ENCODE assay signal across 8 cellular contexts in genomic region chr2:207473203-207473865, GRCh38. TPM values are rescaled to one million over a fixed set of nuclear protein-coding genes. Genes with fewer than 3 reads are reported as not detected.
DNase-seq lines count a peak whose midpoint lies in the region; ATAC-seq and TF ChIP-seq lines count a peak whose summit lies in the region.

No MANE protein-coding gene starts in this region.

- H3K27me3 ChIP-seq in BJ (ENCODE audit: control insufficient read depth, insufficient read depth, low read length) (no peaks in the 10 kb centered on the region), smooth muscle cell (ENCODE audit: low read depth) (no peaks in the 10 kb centered on the region)

- H3K9me3 ChIP-seq in smooth muscle cell (replicated peaks; ENCODE audit: low read depth), result no peaks in the 10 kb centered on the region

- peaks cover 15% of the 10 kb centered on the region for H3K4me1 ChIP-seq in smooth muscle cell (ENCODE audit: low read depth)

- DNase-seq in BJ (ENCODE audit: low read depth) (peak; percentile 42), M059J (ENCODE audit: low read depth) (peak; percentile 79), RWPE1 (ENCODE audit: low spot score) (peak; percentile 49), MCF 10A (ENCODE audit: unreplicated experiment) (peak; percentile 77), inferior parietal cortex (ENCODE audit: extremely low spot score) (peak; percentile 85), smooth muscle cell (lab: John Stamatoyannopoulos, UW; ENCODE audit: unreplicated experiment) (no peak)

- H3K36me3 Mint-ChIP-seq in MCF 10A (ENCODE audit: insufficient read depth, unreplicated experiment), result no peaks in the 10 kb centered on the region

- POLR2A ChIA-PET in BJ (lab: Charles Lee), result interaction anchor here (0.7 to 1.4 kb wide), 2 partner anchors 307 to 330 kb away, joined by 6 to 8 read pairs; partner anchors contain the start of gene KLF7
- POLR2A ChIA-PET in RWPE1 (lab: Yijun Ruan, JAX; ENCODE audit: low non-redundant PET), result no interaction called here
- POLR2A ChIA-PET in MCF 10A (lab: Yijun Ruan, JAX), result interaction anchor here (0.7 to 2.2 kb wide), 16 partner anchors 29 to 499 kb away, joined by 3 to 8 read pairs (median 4); partner anchors contain the start of gene KLF7

- peaks cover 8% of the 10 kb centered on the region for H3K4me1 Mint-ChIP-seq in MCF 10A (ENCODE audit: insufficient read depth, unreplicated experiment)

- ATAC-seq in GM18909 (IDR thresholded peaks at IDR 0.05; ENCODE audit: poor library complexity, unreplicated experiment), result peak; percentile 61
- no peak for ATAC-seq in HG03175 (IDR thresholded peaks at IDR 0.05; ENCODE audit: unreplicated experiment)

- CTCF ChIA-PET in BJ (lab: Yijun Ruan, JAX), result interaction anchor here (0.6 to 4.1 kb wide), 34 partner anchors 14 to 778 kb away, joined by 3 to 84 read pairs (median 4); partner anchors contain the start of genes CREB1 and KLF7
- CTCF ChIA-PET in RWPE1 (lab: Yijun Ruan, JAX), result interaction anchor here (0.6 to 1.4 kb wide), 13 partner anchors 11 to 658 kb away, joined by 3 to 6 read pairs (median 4); no protein-coding TSS in a partner anchor
- CTCF ChIA-PET in MCF 10A (lab: Yijun Ruan, JAX), result interaction anchor here (0.6 to 6.9 kb wide), 58 partner anchors 9 to 1320 kb away, joined by 3 to 134 read pairs (median 4); partner anchors contain the start of gene KLF7

- TF ChIP-seq CTCF in BJ (IDR thresholded peaks at IDR 0.05; ENCODE audit: insufficient read depth, low read depth, low read length) (peak; percentile 82), RWPE1 (conservative IDR thresholded peaks at IDR 0.05; ENCODE audit: low read depth) (peak; percentile 85), MCF 10A (IDR thresholded peaks at IDR 0.05; ENCODE audit: unreplicated experiment) (peak; percentile 71), smooth muscle cell (IDR thresholded peaks at IDR 0.05; ENCODE audit: borderline replicate concordance, insufficient read depth, poor library complexity, severe bottlenecking) (peak; percentile 63)

- no peaks in the 10 kb centered on the region for H4K20me1 ChIP-seq in smooth muscle cell (ENCODE audit: low read depth)

- H3K4me2 ChIP-seq in smooth muscle cell, result peak overlapping the region; percentile 88

- WGBS in smooth muscle cell (ENCODE audit: low lambda C conversion rate), result 24% methylated on average over 7 of the region's 7 CpGs

- no peaks in the 10 kb centered on the region for H3K27me3 Mint-ChIP-seq in MCF 10A (ENCODE audit: insufficient read depth, unreplicated experiment)

- H3K27ac ChIP-seq in RWPE1, result no peak overlapping the region
- peak overlapping the region; percentile 53 for H3K27ac ChIP-seq in smooth muscle cell (ENCODE audit: low read depth)

- H3K9ac ChIP-seq in smooth muscle cell (ENCODE audit: low read depth), result peak overlapping the region; percentile 58

- H3K36me3 ChIP-seq in BJ (ENCODE audit: control insufficient read depth, insufficient read depth, low read length) (no peaks in the 10 kb centered on the region), smooth muscle cell (ENCODE audit: low read depth) (no peaks in the 10 kb centered on the region)

- no peak overlapping the region for H3K4me3 ChIP-seq in BJ (ENCODE audit: low read depth, low read length)
- H3K4me3 ChIP-seq in smooth muscle cell, result peak overlapping the region; percentile 40

- no peak overlapping the region for H3K4me3 Mint-ChIP-seq in MCF 10A (ENCODE audit: unreplicated experiment)

- no TSS peak for BruUV-seq in MCF 10A (replicated peaks; lab: Mats Ljungman, UMichigan)

- intact Hi-C loops in MCF 10A (cut with micrococcal nuclease), result loop anchor here (1.0 to 2.0 kb wide), 9 partner anchors 78 to 673 kb away; no protein-coding TSS in a partner anchor

- H3K27ac Mint-ChIP-seq in MCF 10A (ENCODE audit: low read depth, unreplicated experiment), result peak overlapping the region; percentile 39

- no peaks in the 10 kb centered on the region for H3K79me2 ChIP-seq in smooth muscle cell (ENCODE audit: low read depth)

- no peaks in the 10 kb centered on the region for H3K9me3 Mint-ChIP-seq in MCF 10A (ENCODE audit: unreplicated experiment)

- peak overlapping the region; percentile 88 for H2AFZ ChIP-seq in smooth muscle cell (ENCODE audit: low read depth)

- H3F3A ChIP-seq in smooth muscle cell (ENCODE audit: low read depth), result no peaks in the 10 kb centered on the region

RNA-seq across cellular contexts. Expression of gene CREB1, which starts 56.4 kb away (rescaled TPM):
- polyA plus RNA-seq in BJ (2011; rRNA removed) (37.4 and 44.4 TPM in 2 replicates), smooth muscle cell (19.0 and 23.8 TPM in 2 replicates)
- polyA minus RNA-seq in BJ (2011; rRNA and poly(A)+ RNA removed), result 81.1 and 119 TPM in 2 replicates
- 43.4 and 55.0 TPM in 2 replicates for total RNA-seq in M059J (2014; rRNA removed; shearing (Covaris generic))
- total RNA-seq in MCF 10A (2022) (54.6 and 71.3 TPM in 2 replicates), smooth muscle cell (41.1 and 67.6 TPM in 2 replicates)
